Comparison of ENCODE assay signal across 18 cellular contexts in genomic region chr20:55140631-55141030, GRCh38.
DNase-seq lines count a peak whose midpoint lies in the region; ATAC-seq, FAIRE-seq and TF ChIP-seq lines count a peak whose summit lies in the region.
"Had no signal": no experiment of that assay in that cellular context is flagged by ENCODE, and none has a peak within 500 bp of the region (broad histone marks: within the 10 kb centered on the region; RNA-seq: fewer than 3 reads in every experiment).

No MANE protein-coding gene starts in this region.

- H3K9ac ChIP-seq in GM12878 (ENCODE audit: control insufficient read depth, insufficient read depth, low read length), result no peak overlapping the region

- SMC1A ChIA-PET in GM12878 (lab: Charles Lee; ENCODE audit: uncharacterized antibody, unreplicated experiment), result interaction anchor here (0.6 to 4.1 kb wide), 7 partner anchors 9 to 1200 kb away, joined by 3 to 16 read pairs (median 5); no protein-coding TSS in a partner anchor

- TF ChIP-seq RAD21 in GM12878 (IDR thresholded peaks at IDR 0.05; ENCODE audit: insufficient read depth, low read depth, low read length), result no peak

- CTCF ChIA-PET in GM12878 (lab: Yijun Ruan, JAX), result interaction anchor here (1.0 to 1.6 kb wide), 6 partner anchors 22 to 160 kb away, joined by 3 to 4 read pairs (median 3); no protein-coding TSS in a partner anchor

- H3K4me1 ChIP-seq in GM12878 (ENCODE audit: control insufficient read depth, insufficient read depth, low read length) (no peaks in the 10 kb centered on the region), suprapubic skin (peaks cover under 1% of the 10 kb centered on the region), left lung (no peaks in the 10 kb centered on the region)
- H3K4me1 ChIP-seq: tibial artery had no signal

- no peaks in the 10 kb centered on the region for H3K4me1 Mint-ChIP-seq in natural killer cell treated with Interleukin-12 subunit alpha and Interleukin-12 subunit beta and Interleukin-15 and Interleukin-18, amount 100 ng/mL, for 72 hours (ENCODE audit: low read depth in 2 of 2)
- H3K4me1 Mint-ChIP-seq: activated CD4-positive, alpha-beta T cell treated with anti-CD3 and anti-CD28 coated beads, Interleukin-2, amount 10 ng/mL, durations not matched to agents 7 days and 5 days had no signal

- no peak overlapping the region for H3K4me2 ChIP-seq in GM12878 (ENCODE audit: control insufficient read depth, insufficient read depth)
- H3K4me2 ChIP-seq: smooth muscle cell had no signal

- RAD21 ChIA-PET in GM12878 (lab: Charles Lee; ENCODE audit: unreplicated experiment), result interaction anchor here (1.1 to 2.7 kb wide), 4 partner anchors 24 to 157 kb away, joined by 3 to 16 read pairs (median 4); no protein-coding TSS in a partner anchor

- POLR2A ChIA-PET in GM12878 (lab: Charles Lee), result interaction anchor here (1.1 kb wide), 1 partner anchor 24 kb away, joined by 3 read pairs; no protein-coding TSS in a partner anchor

- in situ Hi-C loops in GM12878 (cut with MboI), result no loop called here

- H3K4me3 ChIP-seq in GM12878 (no peak overlapping the region), suprapubic skin (no peak overlapping the region), left lung (no peak overlapping the region)
- H3K4me3 ChIP-seq: K562, smooth muscle cell, tibial artery had no signal

- H2AFZ ChIP-seq in GM12878 (ENCODE audit: control insufficient read depth, low read depth, low read length), result no peak overlapping the region

- no peaks in the 10 kb centered on the region for H3K36me3 Mint-ChIP-seq in natural killer cell treated with Interleukin-12 subunit alpha and Interleukin-12 subunit beta and Interleukin-15 and Interleukin-18, amount 100 ng/mL, for 72 hours

- no peak overlapping the region for H3K27ac Mint-ChIP-seq in natural killer cell treated with Interleukin-12 subunit alpha and Interleukin-12 subunit beta and Interleukin-15 and Interleukin-18, amount 100 ng/mL, for 72 hours
- H3K27ac Mint-ChIP-seq: activated CD4-positive, alpha-beta T cell treated with anti-CD3 and anti-CD28 coated beads, Interleukin-2, amount 10 ng/mL, durations not matched to agents 7 days and 5 days; progenitor cell of endocrine pancreas had no signal

- BruUV-seq in GM12878 (replicated peaks; lab: Mats Ljungman, UMichigan), result no TSS peak

- no peaks in the 10 kb centered on the region for H3K36me3 ChIP-seq in GM12878 (ENCODE audit: control insufficient read depth in 2 of 2, insufficient read depth in 2 of 2, low read length in 1 of 2)
- no peaks in the 10 kb centered on the region for H3K36me3 ChIP-seq in suprapubic skin
- H3K36me3 ChIP-seq in left lung, result no peaks in the 10 kb centered on the region
- H3K36me3 ChIP-seq: tibial artery had no signal

- H3K9me3 ChIP-seq in GM12878 (replicated peaks; ENCODE audit: control insufficient read depth, insufficient read depth, low read length) (no peaks in the 10 kb centered on the region), suprapubic skin (no peaks in the 10 kb centered on the region), left lung (no peaks in the 10 kb centered on the region)
- H3K9me3 ChIP-seq: tibial artery had no signal

- TF ChIP-seq CTCF in GM12878 (IDR thresholded peaks at IDR 0.05 in 2 of 3, conservative IDR thresholded peaks at IDR 0.05 in 1 of 3; ENCODE audit: control insufficient read depth in 2 of 3, extremely low read depth in 1 of 3, insufficient read depth in 1 of 3, low read depth in 3 of 3, low read length in 3 of 3) (no peak), suprapubic skin (IDR thresholded peaks at IDR 0.05) (no peak), left lung (IDR thresholded peaks at IDR 0.05) (no peak)

- TF ChIP-seq EP300 in GM12878 (IDR thresholded peaks at IDR 0.05; ENCODE audit: borderline replicate concordance in 1 of 2, control insufficient read depth in 1 of 2, low read depth in 2 of 2, low read length in 2 of 2) (no peak), suprapubic skin (IDR thresholded peaks at IDR 0.05) (no peak)

- ATAC-seq in GM18511 (IDR thresholded peaks at IDR 0.05; ENCODE audit: unreplicated experiment), result peak; percentile 72
- peak; percentile 78 for ATAC-seq in HG02642 (IDR thresholded peaks at IDR 0.05; ENCODE audit: poor library complexity, unreplicated experiment)
- ATAC-seq in GM12878, result peak; percentile 76
- no peak for ATAC-seq in natural killer cell treated with Interleukin-12 subunit alpha and Interleukin-12 subunit beta and Interleukin-15 and Interleukin-18, amount 100 ng/mL, for 72 hours
- no peak for ATAC-seq in left lung
- ATAC-seq in GM21529 (IDR thresholded peaks at IDR 0.05; ENCODE audit: unreplicated experiment), result no peak
- ATAC-seq: K562; stimulated activated naive CD8-positive, alpha-beta T cell treated with anti-CD3 and anti-CD28 coated beads, Interleukin-15, Interleukin-2, amounts not matched to agents 100 U/mL and 50 U/mL, for 24 hours had no signal

- peaks cover 8% of the 10 kb centered on the region for H3K9me3 Mint-ChIP-seq in natural killer cell treated with Interleukin-12 subunit alpha and Interleukin-12 subunit beta and Interleukin-15 and Interleukin-18, amount 100 ng/mL, for 72 hours

- no peak for FAIRE-seq in GM12878 (lab: Jason Lieb, UNC)
- FAIRE-seq: GM12892, K562 had no signal

- TF ChIP-seq POLR2A in GM12878 (IDR thresholded peaks at IDR 0.05; ENCODE audit: low read depth, low read length) (no peak), suprapubic skin (IDR thresholded peaks at IDR 0.05) (no peak)

- H3K27me3 ChIP-seq in GM12878 (replicated peaks in 1 of 2; ENCODE audit: control insufficient read depth in 2 of 2, insufficient read depth in 2 of 2, low read length in 1 of 2) (no peaks in the 10 kb centered on the region), suprapubic skin (no peaks in the 10 kb centered on the region), left lung (no peaks in the 10 kb centered on the region)
- H3K27me3 ChIP-seq: tibial artery had no signal

- no peaks in the 10 kb centered on the region for H3K79me2 ChIP-seq in GM12878 (ENCODE audit: control insufficient read depth, insufficient read depth, low read length)

- no peak overlapping the region for H3K4me3 Mint-ChIP-seq in natural killer cell treated with Interleukin-12 subunit alpha and Interleukin-12 subunit beta and Interleukin-15 and Interleukin-18, amount 100 ng/mL, for 72 hours
- H3K4me3 Mint-ChIP-seq: activated CD4-positive, alpha-beta T cell treated with anti-CD3 and anti-CD28 coated beads, Interleukin-2, amount 10 ng/mL, durations not matched to agents 7 days and 5 days had no signal

- WGBS in GM12878 (ENCODE audit: insufficient coverage, insufficient replicate concordance, low lambda C conversion rate, missing lambda C conversion rate), result 7% methylated on average over 3 of the region's 3 CpGs
- 46% methylated on average over 3 of the region's 3 CpGs for WGBS in suprapubic skin

- H3K27ac ChIP-seq in GM12878 (ENCODE audit: control insufficient read depth, insufficient read depth), result no peak overlapping the region
- no peak overlapping the region for H3K27ac ChIP-seq in suprapubic skin
- no peak overlapping the region for H3K27ac ChIP-seq in left lung
- H3K27ac ChIP-seq: tibial artery had no signal

- H4K20me1 ChIP-seq in GM12878 (ENCODE audit: control insufficient read depth, insufficient read depth), result no peaks in the 10 kb centered on the region

- no peaks in the 10 kb centered on the region for H3K27me3 Mint-ChIP-seq in natural killer cell treated with Interleukin-12 subunit alpha and Interleukin-12 subunit beta and Interleukin-15 and Interleukin-18, amount 100 ng/mL, for 72 hours
- H3K27me3 Mint-ChIP-seq: activated CD4-positive, alpha-beta T cell treated with anti-CD3 and anti-CD28 coated beads, Interleukin-2, amount 10 ng/mL, durations not matched to agents 7 days and 5 days had no signal

- DNase-seq in NCI-H2081 (lab: John Stamatoyannopoulos, UW) (peak; percentile 75 to 90), GM12878 (ENCODE audit: low read depth, low spot score) (no peak), suprapubic skin (ENCODE audit: low spot score in 2 of 2) (no peak), left lung (no peak)
- no peak for DNase-seq in natural killer cell treated with Interleukin-12 subunit alpha and Interleukin-12 subunit beta and Interleukin-15 and Interleukin-18, amount 100 ng/mL, for 72 hours (ENCODE audit: low spot score)
- DNase-seq: activated CD4-positive, alpha-beta T cell treated with anti-CD3 and anti-CD28 coated beads, Interleukin-2, amount 10 ng/mL, durations not matched to agents 7 days and 5 days; cortex of kidney; NCI-H510A treated with DMSO at 0.1 percent for 48 hours; stimulated activated CD4-positive, alpha-beta T cell treated with anti-CD3 and anti-CD28 coated beads, Interleukin-4, amount 100 ng/mL, for 1 hour; stimulated activated naive CD8-positive, alpha-beta T cell treated with anti-CD3 and anti-CD28 coated beads, Interleukin-15, Interleukin-2, amounts not matched to agents 100 U/mL and 50 U/mL, for 24 hours; tibial artery had no signal

- intact Hi-C loops in GM12878 (cut with micrococcal nuclease; ENCODE audit: unreplicated experiment), result no loop called here
- intact Hi-C loops in left lung (cut with DNase I), result no loop called here

TF ChIP-seq in GM12878, 131 proteins besides CTCF, POLR2A, EP300 and RAD21 (continues in another document):
- TF ChIP-seq RUNX3 (IDR thresholded peaks at IDR 0.05; ENCODE audit: low read length) (no peak), MTA2 (IDR thresholded peaks at IDR 0.05; ENCODE audit: low read depth) (0 out of 2 replicates have a peak, but pooled peaks have one; percentile 25), SREBF1 (IDR thresholded peaks at IDR 0.05; ENCODE audit: low read length) (no peak), SMARCA5 (IDR thresholded peaks at IDR 0.05) (no peak), NRF1 (conservative IDR thresholded peaks at IDR 0.05; ENCODE audit: low read depth, low read length) (no peak)

Comparison
In these comparisons a context has a peak if more than half of its experiments do, and no peak if none do; other contexts are left out.
1. ATAC-seq: peak in GM18511 (single experiment), HG02642 (single experiment) and GM12878 (single experiment); none in natural killer cell treated with Interleukin-12 subunit alpha and Interleukin-12 subunit beta and Interleukin-15 and Interleukin-18, amount 100 ng/mL, for 72 hours (0 of 2), left lung (single experiment) and GM21529 (single experiment).
2. DNase-seq: peak in NCI-H2081 (2 of 2); none in GM12878 (single experiment), suprapubic skin (0 of 2), natural killer cell treated with Interleukin-12 subunit alpha and Interleukin-12 subunit beta and Interleukin-15 and Interleukin-18, amount 100 ng/mL, for 72 hours (single experiment) and left lung (0 of 2).